In genomic region chr3:43971486-43971885, GRCh38 we compare ENCODE assay signal across 24 cellular contexts.
"Had no signal": no experiment of that assay in that cellular context is flagged by ENCODE, and none has a peak within 500 bp of the region (broad histone marks: within the 10 kb centered on the region; RNA-seq: fewer than 3 reads in every experiment).

No MANE protein-coding gene starts in this region.

- H3K36me3 ChIP-seq: left lung, lower lobe of right lung, right lobe of liver, suprapubic skin, thoracic aorta, tibial artery, vagina had no signal

- H3K4me2 ChIP-seq: smooth muscle cell had no signal

- ATAC-seq: left colon, left lung, lower lobe of right lung, natural killer cell, psoas muscle had no signal

- DNase-seq: hypothalamus; immature natural killer cell; kidney; left colon; left lung; lower lobe of right lung; mammary epithelial cell; mesenchymal stem cell; naive B cell; natural killer cell; nucleus accumbens; psoas muscle; right lobe of liver; stimulated activated CD4-positive, alpha-beta T cell treated with anti-CD3 and anti-CD28 coated beads, Interleukin-2, amount 100 ng/mL, for 24 hours; stimulated activated CD4-positive, alpha-beta T cell treated with anti-CD3 and anti-CD28 coated beads, Interleukin-4, amount 100 ng/mL, for 1 hour; stimulated activated naive CD4-positive, alpha-beta T cell; tibial artery had no signal

- H3K9ac ChIP-seq: parathyroid adenoma had no signal

- H3K27me3 ChIP-seq: right lobe of liver, vagina had no signal

- H3K9me3 ChIP-seq: lower lobe of right lung, right lobe of liver, suprapubic skin, thoracic aorta, vagina had no signal

- H3K4me1 Mint-ChIP-seq: immature natural killer cell, naive B cell, natural killer cell had no signal

- H3K36me3 Mint-ChIP-seq: immature natural killer cell, natural killer cell, type B pancreatic cell had no signal

- H3K27ac Mint-ChIP-seq: immature natural killer cell; natural killer cell; stimulated activated naive CD8-positive, alpha-beta T cell treated with anti-CD3 and anti-CD28 coated beads, Interleukin-15, Interleukin-2, amounts not matched to agents 100 ng/mL and 50 ng/mL, for 24 hours; type B pancreatic cell had no signal

- H2AFZ ChIP-seq: parathyroid adenoma had no signal

- H3K9me3 Mint-ChIP-seq: immature natural killer cell, natural killer cell, type B pancreatic cell had no signal

- H3K27ac ChIP-seq: left lung, lower lobe of right lung, parathyroid adenoma, psoas muscle, right lobe of liver, suprapubic skin, thoracic aorta, tibial artery, vagina had no signal

- H3K4me3 Mint-ChIP-seq: immature natural killer cell; natural killer cell; stimulated activated naive CD8-positive, alpha-beta T cell treated with anti-CD3 and anti-CD28 coated beads, Interleukin-15, Interleukin-2, amounts not matched to agents 100 ng/mL and 50 ng/mL, for 24 hours; type B pancreatic cell had no signal

- H3K79me2 ChIP-seq: parathyroid adenoma had no signal

- H3K4me1 ChIP-seq: left lung, lower lobe of right lung, parathyroid adenoma, psoas muscle, right lobe of liver, suprapubic skin, tibial artery, vagina had no signal

- H3K4me3 ChIP-seq: left lung, lower lobe of right lung, psoas muscle, right lobe of liver, smooth muscle cell, suprapubic skin, thoracic aorta, tibial artery, vagina had no signal
